8 cellular contexts compared by ENCODE assay signal in the genomic region with DNA sequence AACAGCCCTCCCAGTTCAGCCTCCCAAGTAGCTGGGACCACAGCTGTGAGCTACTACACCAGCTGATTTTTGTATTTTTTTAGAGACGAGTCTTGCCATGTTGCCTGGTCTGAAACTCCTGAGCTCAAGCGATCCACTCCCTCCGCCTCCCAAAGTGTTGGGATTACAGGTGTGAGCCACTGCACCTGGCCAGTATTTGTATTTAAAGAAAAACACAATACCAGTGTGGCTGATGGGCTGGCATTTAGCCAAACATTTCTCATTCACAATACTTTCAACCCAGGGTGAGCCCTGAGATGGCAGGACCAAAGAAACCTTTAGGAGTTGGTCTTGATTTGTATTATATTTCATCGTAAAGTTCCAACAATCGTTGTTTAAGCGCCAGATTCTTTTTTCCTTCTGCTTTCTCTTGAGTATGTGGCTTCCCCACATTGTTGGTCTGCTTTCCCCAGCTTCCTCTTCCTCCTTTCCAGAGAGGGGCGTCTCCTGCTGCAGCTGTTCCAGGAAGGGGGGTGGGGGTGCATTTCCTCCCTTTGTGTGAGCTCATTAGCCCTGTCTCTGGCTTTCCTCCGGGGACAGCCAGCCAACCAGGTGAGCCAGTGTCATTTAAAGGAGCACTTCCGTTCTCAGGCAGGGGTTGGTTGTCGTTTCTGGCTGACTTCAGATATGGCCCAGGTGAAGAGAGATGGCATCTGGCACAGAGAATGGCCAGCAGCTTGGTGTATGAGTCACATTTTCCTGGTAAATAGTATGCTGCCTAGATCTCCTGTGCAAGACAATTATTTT.
DNase-seq lines count a peak whose midpoint lies in the region; ATAC-seq and TF ChIP-seq lines count a peak whose summit lies in the region.

No MANE protein-coding gene starts in this region.

- peaks cover 13% of the 10 kb centered on the region for H3K9me3 Mint-ChIP-seq in activated T-helper 17 cell treated with anti-CD3 and anti-CD28 coated beads, Interleukin-2, amount 50 U/mL, for 72 hours
- H3K9me3 Mint-ChIP-seq in immature natural killer cell: no peaks in the 10 kb centered on the region
- H3K9me3 Mint-ChIP-seq in stimulated activated naive B cell treated with anti-CD40 and anti-IgM and Interleukin-4, amounts not matched to agents 10 μg/mL and 1 μg/mL and 100 μg/mL, for 72 hours: peaks cover 6 to 13% of the 10 kb centered on the region in 2 donors

- DNase-seq in H7: peak; percentile 42
- peak; percentile 98 for DNase-seq in NCI-H748 (lab: John Stamatoyannopoulos, UW; ENCODE audit: unreplicated experiment)
- no peak for DNase-seq in immature natural killer cell
- DNase-seq in stimulated activated naive B cell treated with anti-CD40 and anti-IgM and Interleukin-4, amounts not matched to agents 10 μg/mL and 1 μg/mL and 100 μg/mL, for 72 hours: no peak
- no peak for DNase-seq in foreskin fibroblast

- H3K4me3 Mint-ChIP-seq in activated T-helper 17 cell treated with anti-CD3 and anti-CD28 coated beads, Interleukin-2, amount 50 U/mL, for 72 hours: peak overlapping the region; percentile 74
- peak overlapping the region in 3 of 5 donors; percentile 14 to 33 (median 31) for H3K4me3 Mint-ChIP-seq in immature natural killer cell
- peak overlapping the region; percentile 54 to 56 for H3K4me3 Mint-ChIP-seq in stimulated activated naive B cell treated with anti-CD40 and anti-IgM and Interleukin-4, amounts not matched to agents 10 μg/mL and 1 μg/mL and 100 μg/mL, for 72 hours

- no peaks in the 10 kb centered on the region for H3K27me3 ChIP-seq in H7 (ENCODE audit: control insufficient read depth, insufficient read depth, low read length)

- H3K4me1 Mint-ChIP-seq in activated T-helper 17 cell treated with anti-CD3 and anti-CD28 coated beads, Interleukin-2, amount 50 U/mL, for 72 hours: peaks cover 16% of the 10 kb centered on the region
- H3K4me1 Mint-ChIP-seq in immature natural killer cell: peaks cover 9 to 11% of the 10 kb centered on the region in 2 donors
- peaks cover 4 to 7% of the 10 kb centered on the region in 2 donors for H3K4me1 Mint-ChIP-seq in stimulated activated naive B cell treated with anti-CD40 and anti-IgM and Interleukin-4, amounts not matched to agents 10 μg/mL and 1 μg/mL and 100 μg/mL, for 72 hours

- peak; percentile 70 for ATAC-seq in activated T-helper 17 cell treated with anti-CD3 and anti-CD28 coated beads, Interleukin-2, amount 50 U/mL, for 72 hours (replicated peaks)
- peak; percentile 33 to 56 for ATAC-seq in stimulated activated naive B cell treated with anti-CD40 and anti-IgM and Interleukin-4, amounts not matched to agents 10 μg/mL and 1 μg/mL and 100 μg/mL, for 72 hours (replicated peaks)
- no peak for ATAC-seq in GM19455 (IDR thresholded peaks at IDR 0.05; ENCODE audit: unreplicated experiment)
- ATAC-seq in HG03139 (IDR thresholded peaks at IDR 0.05; ENCODE audit: unreplicated experiment): no peak

- H3K27ac Mint-ChIP-seq in activated T-helper 17 cell treated with anti-CD3 and anti-CD28 coated beads, Interleukin-2, amount 50 U/mL, for 72 hours: peak overlapping the region; percentile 90
- peak overlapping the region in 2 of 6 donors; percentile 5 to 17 for H3K27ac Mint-ChIP-seq in immature natural killer cell
- H3K27ac Mint-ChIP-seq in stimulated activated naive B cell treated with anti-CD40 and anti-IgM and Interleukin-4, amounts not matched to agents 10 μg/mL and 1 μg/mL and 100 μg/mL, for 72 hours: no peak overlapping the region

- H3K27me3 Mint-ChIP-seq in activated T-helper 17 cell treated with anti-CD3 and anti-CD28 coated beads, Interleukin-2, amount 50 U/mL, for 72 hours: no peaks in the 10 kb centered on the region
- peaks cover 0 to 2% (median 0%) of the 10 kb centered on the region in 3 donors for H3K27me3 Mint-ChIP-seq in immature natural killer cell (ENCODE audit: low read depth in 3 of 3)
- H3K27me3 Mint-ChIP-seq in stimulated activated naive B cell treated with anti-CD40 and anti-IgM and Interleukin-4, amounts not matched to agents 10 μg/mL and 1 μg/mL and 100 μg/mL, for 72 hours: no peaks in the 10 kb centered on the region

- no peaks in the 10 kb centered on the region for H3K36me3 ChIP-seq in H7 (replicated peaks; ENCODE audit: control insufficient read depth, insufficient read depth, low read length)

- no peak for TF ChIP-seq CTCF in foreskin fibroblast (IDR thresholded peaks at IDR 0.05; ENCODE audit: low read depth, low read length)

- H3K4me3 ChIP-seq in H7 (ENCODE audit: insufficient read depth, low read depth, low read length): no peak overlapping the region
- no peak overlapping the region for H3K4me3 ChIP-seq in foreskin fibroblast (ENCODE audit: low read depth in 1 of 2, low read length in 2 of 2)

- no peaks in the 10 kb centered on the region for H3K36me3 Mint-ChIP-seq in activated T-helper 17 cell treated with anti-CD3 and anti-CD28 coated beads, Interleukin-2, amount 50 U/mL, for 72 hours (ENCODE audit: low read depth)
- no peaks in the 10 kb centered on the region for H3K36me3 Mint-ChIP-seq in immature natural killer cell
- peaks cover 2 to 8% of the 10 kb centered on the region in 2 donors for H3K36me3 Mint-ChIP-seq in stimulated activated naive B cell treated with anti-CD40 and anti-IgM and Interleukin-4, amounts not matched to agents 10 μg/mL and 1 μg/mL and 100 μg/mL, for 72 hours

Comparison
In these comparisons a context has a peak if more than half of its experiments do, and no peak if none do; other contexts are left out.
1. DNase-seq: peak in H7 (single experiment) and NCI-H748 (single experiment); none in immature natural killer cell (0 of 3), stimulated activated naive B cell treated with anti-CD40 and anti-IgM and Interleukin-4, amounts not matched to agents 10 μg/mL and 1 μg/mL and 100 μg/mL, for 72 hours (single experiment) and foreskin fibroblast (0 of 2).
2. ATAC-seq: peak in activated T-helper 17 cell treated with anti-CD3 and anti-CD28 coated beads, Interleukin-2, amount 50 U/mL, for 72 hours (single experiment) and stimulated activated naive B cell treated with anti-CD40 and anti-IgM and Interleukin-4, amounts not matched to agents 10 μg/mL and 1 μg/mL and 100 μg/mL, for 72 hours (2 of 2); none in GM19455 (single experiment) and HG03139 (single experiment).
3. Peak in every context shown above with its lines, with median percentiles within 50 percentile points of each other: H3K4me3 Mint-ChIP-seq.